In genomic region chr13:68697551-68697950, GRCh38 we compare ENCODE assay signal across 22 cellular contexts.
DNase-seq lines count a peak whose midpoint lies in the region; ATAC-seq and TF ChIP-seq lines count a peak whose summit lies in the region.
"Had no signal": no experiment of that assay in that cellular context is flagged by ENCODE, and none has a peak within 500 bp of the region (broad histone marks: within the 10 kb centered on the region; RNA-seq: fewer than 3 reads in every experiment).

No MANE protein-coding gene starts in this region.

- in situ Hi-C loops in mammary epithelial cell (cut with MboI; ENCODE audit: low sequenced_read_pairs in 2 of 2) = no loop called here

- 0% methylated on average over 3 of the region's 3 CpGs for WGBS in mammary epithelial cell (ENCODE audit: low coverage, missing lambda C conversion rate)
- WGBS in smooth muscle cell (ENCODE audit: low lambda C conversion rate) = 18% methylated on average over 3 of the region's 3 CpGs

- H3K79me2 ChIP-seq in mammary epithelial cell (ENCODE audit: insufficient read depth, low read length) (no peaks in the 10 kb centered on the region), OCI-LY3 (ENCODE audit: low read length) (no peaks in the 10 kb centered on the region), smooth muscle cell (ENCODE audit: low read depth) (no peaks in the 10 kb centered on the region)

- H3K27ac ChIP-seq in mammary epithelial cell (ENCODE audit: insufficient read depth, low read depth, low read length) (no peak overlapping the region), OCI-LY3 (ENCODE audit: low read length) (no peak overlapping the region), smooth muscle cell (ENCODE audit: low read depth) (no peak overlapping the region)
- H3K27ac ChIP-seq: coronary artery, epithelial cell of prostate, suprapubic skin had no signal

- H3K4me3 ChIP-seq in mammary epithelial cell (replicated peaks in 1 of 3; ENCODE audit: insufficient read depth in 1 of 3, low read depth in 2 of 3, low read length in 3 of 3) (no peak overlapping the region), OCI-LY3 (ENCODE audit: low read length) (no peak overlapping the region), smooth muscle cell (no peak overlapping the region)
- H3K4me3 ChIP-seq: coronary artery, HAP-1, suprapubic skin had no signal

- POLR2A ChIA-PET in MCF 10A (lab: Yijun Ruan, JAX) = no interaction called here

- H3K27ac Mint-ChIP-seq in MCF 10A (ENCODE audit: low read depth, unreplicated experiment) = no peak overlapping the region
- H3K27ac Mint-ChIP-seq: activated CD4-positive, alpha-beta T cell treated with anti-CD3 and anti-CD28 coated beads, Interleukin-2, amount 10 ng/mL, durations not matched to agents 24 days and 14 days; activated naive CD4-positive, alpha-beta T cell treated with anti-CD3 and anti-CD28 coated beads for 36 hours; CD4-positive, CD25-positive, alpha-beta regulatory T cell had no signal

- H3K27me3 ChIP-seq in mammary epithelial cell (ENCODE audit: insufficient read depth, low read length) (no peaks in the 10 kb centered on the region), OCI-LY3 (ENCODE audit: low read depth, low read length) (no peaks in the 10 kb centered on the region), smooth muscle cell (ENCODE audit: low read depth) (no peaks in the 10 kb centered on the region)
- H3K27me3 ChIP-seq: suprapubic skin had no signal

- H3K4me2 ChIP-seq in mammary epithelial cell (ENCODE audit: insufficient read depth, low read depth, low read length) (no peak overlapping the region), OCI-LY3 (ENCODE audit: low read length) (no peak overlapping the region), smooth muscle cell (peak overlapping the region; percentile 19)

- H3K4me1 Mint-ChIP-seq in MCF 10A (ENCODE audit: insufficient read depth, unreplicated experiment) = no peaks in the 10 kb centered on the region
- H3K4me1 Mint-ChIP-seq: activated CD4-positive, alpha-beta T cell treated with anti-CD3 and anti-CD28 coated beads, Interleukin-2, amount 10 ng/mL, durations not matched to agents 24 days and 14 days; CD4-positive, CD25-positive, alpha-beta regulatory T cell had no signal

- intact Hi-C loops in MCF 10A (cut with micrococcal nuclease) (no loop called here), mammary epithelial cell (cut with micrococcal nuclease) (no loop called here), left cardiac atrium (cut with DNase I) (no loop called here)

- peak; percentile 25 for DNase-seq in MCF 10A (ENCODE audit: unreplicated experiment)
- no peak for DNase-seq in mammary epithelial cell
- DNase-seq in astrocyte of the hippocampus (ENCODE audit: low read depth, low spot score) = peak; percentile 22
- DNase-seq in smooth muscle cell (lab: John Stamatoyannopoulos, UW; ENCODE audit: unreplicated experiment) = no peak
- DNase-seq in left cardiac atrium = no peak
- DNase-seq in NCI-H1694 (lab: John Stamatoyannopoulos, UW) = no peak
- DNase-seq: activated CD4-positive, alpha-beta T cell treated with anti-CD3 and anti-CD28 coated beads, Interleukin-2, amount 10 ng/mL, durations not matched to agents 24 days and 14 days; activated CD8-positive, alpha-beta memory T cell treated with anti-CD3 and anti-CD28 coated beads, Interleukin-2, amount 50 U/mL, for 4 hours; activated naive CD4-positive, alpha-beta T cell treated with anti-CD3 and anti-CD28 coated beads for 36 hours; CD4-positive, CD25-positive, alpha-beta regulatory T cell; DMS79 treated with DMSO at 0.1 percent for 48 hours; NCI-H1694 treated with DMSO at 0.1 percent for 48 hours; NCI-H748 treated with DMSO at 0.1 percent for 48 hours; stimulated activated CD4-positive, alpha-beta T cell treated with anti-CD3 and anti-CD28 coated beads, Interleukin-4, amount 100 ng/mL, for 4 hours; stimulated activated CD8-positive, alpha-beta memory T cell treated with anti-CD3 and anti-CD28 coated beads, Interleukin-4, amount 100 ng/mL, for 48 hours had no signal

- BruUV-seq in MCF 10A (replicated peaks; lab: Mats Ljungman, UMichigan) (no TSS peak), mammary epithelial cell (replicated peaks; lab: Mats Ljungman, UMichigan) (no TSS peak)

- no peaks in the 10 kb centered on the region for H3F3A ChIP-seq in smooth muscle cell (ENCODE audit: low read depth)

- no peaks in the 10 kb centered on the region for H3K36me3 Mint-ChIP-seq in MCF 10A (ENCODE audit: insufficient read depth, unreplicated experiment)
- H3K36me3 Mint-ChIP-seq: brain; CD4-positive, CD25-positive, alpha-beta regulatory T cell had no signal

- H4K20me1 ChIP-seq in mammary epithelial cell (ENCODE audit: insufficient read depth, low read length) (no peaks in the 10 kb centered on the region), OCI-LY3 (ENCODE audit: insufficient read depth, low read length) (no peaks in the 10 kb centered on the region), smooth muscle cell (ENCODE audit: low read depth) (no peaks in the 10 kb centered on the region)

- H3K9ac ChIP-seq in mammary epithelial cell (ENCODE audit: insufficient read depth, low read length) (no peak overlapping the region), OCI-LY3 (ENCODE audit: low read length) (no peak overlapping the region), smooth muscle cell (ENCODE audit: low read depth) (no peak overlapping the region)

- no peak for TF ChIP-seq CTCF in MCF 10A (IDR thresholded peaks at IDR 0.05; ENCODE audit: unreplicated experiment)
- TF ChIP-seq CTCF in mammary epithelial cell (conservative IDR thresholded peaks at IDR 0.05 in 1 of 2, IDR thresholded peaks at IDR 0.05 in 1 of 2; ENCODE audit: extremely low read depth in 1 of 2, insufficient read depth in 1 of 2, low read depth in 1 of 2, low read length in 2 of 2) = no peak
- TF ChIP-seq CTCF in OCI-LY3 (IDR thresholded peaks at IDR 0.05; ENCODE audit: low read depth, low read length) = no peak
- no peak for TF ChIP-seq CTCF in smooth muscle cell (IDR thresholded peaks at IDR 0.05; ENCODE audit: borderline replicate concordance, insufficient read depth, poor library complexity, severe bottlenecking)

- dilution Hi-C loops in mammary epithelial cell (cut with HindIII; ENCODE audit: low sequenced_read_pairs) = no loop called here

- CTCF ChIA-PET in MCF 10A (lab: Yijun Ruan, JAX) (no interaction called here), mammary epithelial cell (lab: Charles Lee; ENCODE audit: low non-redundant PET) (interaction anchor here (0.7 kb wide), 1 partner anchor 229 kb away, joined by 3 read pairs; no protein-coding TSS in a partner anchor)

- ATAC-seq in left cardiac atrium (no peak), GM21717 (IDR thresholded peaks at IDR 0.05; ENCODE audit: unreplicated experiment) (no peak)

- H3K36me3 ChIP-seq in mammary epithelial cell (ENCODE audit: insufficient read depth, low read length) (no peaks in the 10 kb centered on the region), OCI-LY3 (replicated peaks; ENCODE audit: low read depth, low read length) (no peaks in the 10 kb centered on the region), smooth muscle cell (ENCODE audit: low read depth) (no peaks in the 10 kb centered on the region)
- H3K36me3 ChIP-seq: HAP-1, suprapubic skin had no signal

- H3K4me1 ChIP-seq in mammary epithelial cell (ENCODE audit: insufficient read depth, low read length) (no peaks in the 10 kb centered on the region), OCI-LY3 (ENCODE audit: low read length) (no peaks in the 10 kb centered on the region), smooth muscle cell (ENCODE audit: low read depth) (no peaks in the 10 kb centered on the region)
- H3K4me1 ChIP-seq: HAP-1, suprapubic skin had no signal

- H3K4me3 Mint-ChIP-seq in MCF 10A (ENCODE audit: unreplicated experiment) = no peak overlapping the region
- H3K4me3 Mint-ChIP-seq: activated CD4-positive, alpha-beta T cell treated with anti-CD3 and anti-CD28 coated beads, Interleukin-2, amount 10 ng/mL, durations not matched to agents 24 days and 14 days; activated naive CD4-positive, alpha-beta T cell treated with anti-CD3 and anti-CD28 coated beads for 36 hours; brain; CD4-positive, CD25-positive, alpha-beta regulatory T cell had no signal

- no peak overlapping the region for H2AFZ ChIP-seq in mammary epithelial cell (ENCODE audit: low read depth, low read length)
- H2AFZ ChIP-seq in OCI-LY3 (ENCODE audit: low read depth, low read length) = peak overlapping the region; percentile 61
- peak overlapping the region; percentile 15 for H2AFZ ChIP-seq in smooth muscle cell (ENCODE audit: low read depth)

- H3K9me3 ChIP-seq in mammary epithelial cell (replicated peaks; ENCODE audit: insufficient read depth, low read length) (no peaks in the 10 kb centered on the region), OCI-LY3 (ENCODE audit: insufficient read depth, low read length) (no peaks in the 10 kb centered on the region), smooth muscle cell (replicated peaks; ENCODE audit: low read depth) (no peaks in the 10 kb centered on the region)
- H3K9me3 ChIP-seq: HAP-1 had no signal

- no peaks in the 10 kb centered on the region for H3K9me3 Mint-ChIP-seq in MCF 10A (ENCODE audit: unreplicated experiment)
- H3K9me3 Mint-ChIP-seq: activated naive CD4-positive, alpha-beta T cell treated with anti-CD3 and anti-CD28 coated beads for 36 hours had no signal

- no peaks in the 10 kb centered on the region for H3K27me3 Mint-ChIP-seq in MCF 10A (ENCODE audit: insufficient read depth, unreplicated experiment)
- H3K27me3 Mint-ChIP-seq: activated CD4-positive, alpha-beta T cell treated with anti-CD3 and anti-CD28 coated beads, Interleukin-2, amount 10 ng/mL, durations not matched to agents 24 days and 14 days; brain; CD4-positive, CD25-positive, alpha-beta regulatory T cell had no signal

Comparison
In these comparisons a context has a peak if more than half of its experiments do, and no peak if none do; other contexts are left out.
1. DNase-seq: peak in MCF 10A (single experiment) and astrocyte of the hippocampus (single experiment); none in mammary epithelial cell (single experiment), smooth muscle cell (single experiment), left cardiac atrium (single experiment) and NCI-H1694 (single experiment).